ENCODE assay signal across 15 cellular contexts in genomic region chr18:61829108-61829507, GRCh38.
"Had no signal": no experiment of that assay in that cellular context is flagged by ENCODE, and none has a peak within 500 bp of the region (broad histone marks: within the 10 kb centered on the region; RNA-seq: fewer than 3 reads in every experiment).

No MANE protein-coding gene starts in this region.

- H3K4me3 Mint-ChIP-seq: central memory CD8-positive, alpha-beta T cell; mesothelial cell of epicardium; stimulated activated naive B cell treated with anti-CD40 and anti-IgM and Interleukin-4, amounts not matched to agents 10 μg/mL and 1 μg/mL and 100 μg/mL, for 72 hours; T-helper 1 cell treated with Interleukin-12 subunit alpha and Interleukin-12 subunit beta and Interleukin-4 antibody, amounts not matched to agents 30 μg/mL and 1 μg/mL, for 36 hours; WTC11 had no signal

- H3K36me3 Mint-ChIP-seq: activated naive CD4-positive, alpha-beta T cell treated with anti-CD3 and anti-CD28 coated beads, Interleukin-2, amount 50 U/mL, for 72 hours; mesothelial cell of epicardium; stimulated activated naive B cell treated with anti-CD40 and anti-IgM and Interleukin-4, amounts not matched to agents 10 μg/mL and 1 μg/mL and 100 μg/mL, for 72 hours; WTC11 had no signal

- H3K4me3 ChIP-seq: breast epithelium, heart right ventricle, upper lobe of left lung had no signal

- DNase-seq: activated T-cell treated with anti-CD3 and anti-CD28 coated beads, Interleukin-2, amount 50 U/mL, for 1 hour; cortex of kidney; erythroblast; foreskin fibroblast; heart right ventricle; stimulated activated CD4-positive, alpha-beta T cell treated with anti-CD3 and anti-CD28 coated beads, Interleukin-2, amount 100 ng/mL, for 24 hours; stimulated activated naive B cell treated with anti-CD40 and anti-IgM and Interleukin-4, amounts not matched to agents 10 μg/mL and 1 μg/mL and 100 μg/mL, for 72 hours; T1000; upper lobe of left lung had no signal

- H3K9me3 Mint-ChIP-seq: activated naive CD4-positive, alpha-beta T cell treated with anti-CD3 and anti-CD28 coated beads, Interleukin-2, amount 50 U/mL, for 72 hours; central memory CD8-positive, alpha-beta T cell; mesothelial cell of epicardium; stimulated activated naive B cell treated with anti-CD40 and anti-IgM and Interleukin-4, amounts not matched to agents 10 μg/mL and 1 μg/mL and 100 μg/mL, for 72 hours; T-helper 1 cell treated with Interleukin-12 subunit alpha and Interleukin-12 subunit beta and Interleukin-4 antibody, amounts not matched to agents 30 μg/mL and 1 μg/mL, for 36 hours; WTC11 had no signal

- H3K27me3 ChIP-seq: breast epithelium, upper lobe of left lung had no signal

- H3K27ac ChIP-seq: breast epithelium, upper lobe of left lung had no signal

- ATAC-seq: activated naive CD4-positive, alpha-beta T cell treated with anti-CD3 and anti-CD28 coated beads, Interleukin-2, amount 50 U/mL, for 72 hours; stimulated activated naive B cell treated with anti-CD40 and anti-IgM and Interleukin-4, amounts not matched to agents 10 μg/mL and 1 μg/mL and 100 μg/mL, for 72 hours; WTC11 had no signal

- H3K4me1 ChIP-seq: breast epithelium had no signal

- H3K27ac Mint-ChIP-seq: activated naive CD4-positive, alpha-beta T cell treated with anti-CD3 and anti-CD28 coated beads, Interleukin-2, amount 50 U/mL, for 72 hours; mesothelial cell of epicardium; stimulated activated naive B cell treated with anti-CD40 and anti-IgM and Interleukin-4, amounts not matched to agents 10 μg/mL and 1 μg/mL and 100 μg/mL, for 72 hours; T-helper 1 cell treated with Interleukin-12 subunit alpha and Interleukin-12 subunit beta and Interleukin-4 antibody, amounts not matched to agents 30 μg/mL and 1 μg/mL, for 36 hours; WTC11 had no signal

- H3K36me3 ChIP-seq: breast epithelium, heart right ventricle, upper lobe of left lung had no signal

- H3K9me3 ChIP-seq: breast epithelium, heart right ventricle, upper lobe of left lung had no signal
